In genomic region chr1:5238351-5239123, GRCh38 we compare ENCODE assay signal across 16 cellular contexts.
"Had no signal": no experiment of that assay in that cellular context is flagged by ENCODE, and none has a peak within 500 bp of the region (broad histone marks: within the 10 kb centered on the region; RNA-seq: fewer than 3 reads in every experiment).

No MANE protein-coding gene starts in this region.

- H3K4me1 ChIP-seq: esophagus muscularis mucosa, gastroesophageal sphincter, tibial nerve, upper lobe of right lung, vagina had no signal

- H3K27me3 Mint-ChIP-seq: dendritic cell treated with granulocyte-macrophage colony-stimulating factor and Interleukin-4, amounts not matched to agents 40 ng/mL and 50 ng/mL, for 4 days had no signal

- H3K27ac Mint-ChIP-seq: dendritic cell treated with granulocyte-macrophage colony-stimulating factor and Interleukin-4, amounts not matched to agents 40 ng/mL and 50 ng/mL, for 4 days; effector memory CD8-positive, alpha-beta T cell had no signal

- H3K4me3 Mint-ChIP-seq: dendritic cell treated with granulocyte-macrophage colony-stimulating factor and Interleukin-4, amounts not matched to agents 40 ng/mL and 50 ng/mL, for 4 days; effector memory CD8-positive, alpha-beta T cell; naive thymus-derived CD4-positive, alpha-beta T cell had no signal

- H3K4me3 ChIP-seq: esophagus muscularis mucosa, gastroesophageal sphincter, smooth muscle cell, tibial nerve, upper lobe of right lung, vagina had no signal

- DNase-seq: effector memory CD8-positive, alpha-beta T cell; glutamatergic neuron; kidney; left cardiac atrium; naive thymus-derived CD4-positive, alpha-beta T cell; right cardiac atrium; stimulated activated CD4-positive, alpha-beta T cell treated with anti-CD3 and anti-CD28 coated beads, Interleukin-2, amount 100 ng/mL, for 48 hours; stimulated activated naive CD8-positive, alpha-beta T cell treated with anti-CD3 and anti-CD28 coated beads, Interleukin-15, Interleukin-2, amounts not matched to agents 100 U/mL and 50 U/mL, for 24 hours; upper lobe of right lung had no signal

- H3K36me3 ChIP-seq: esophagus muscularis mucosa, gastroesophageal sphincter, tibial nerve, upper lobe of right lung, vagina had no signal

- H3K9me3 ChIP-seq: esophagus muscularis mucosa, gastroesophageal sphincter, upper lobe of right lung, vagina had no signal

- H3K27ac ChIP-seq: epithelial cell of prostate, esophagus muscularis mucosa, gastroesophageal sphincter, tibial nerve, upper lobe of right lung, vagina had no signal

- H3K27me3 ChIP-seq: tibial nerve, upper lobe of right lung, vagina had no signal

- ATAC-seq: effector memory CD8-positive, alpha-beta T cell; gastroesophageal sphincter; left cardiac atrium; naive thymus-derived CD4-positive, alpha-beta T cell; right cardiac atrium; stimulated activated naive CD8-positive, alpha-beta T cell treated with anti-CD3 and anti-CD28 coated beads, Interleukin-15, Interleukin-2, amounts not matched to agents 100 U/mL and 50 U/mL, for 24 hours; upper lobe of right lung had no signal
